8 cellular contexts compared by ENCODE assay signal in genomic region chr1:151611832-151612505, GRCh38.
DNase-seq lines count a peak whose midpoint lies in the region; ATAC-seq lines count a peak whose summit lies in the region.

Gene SNX27 (plus strand): TSS chr1:151612050. CDS start chr1:151612202, 152 bp downstream.

- ATAC-seq in GM19043 (IDR thresholded peaks at IDR 0.05; ENCODE audit: low read depth, unreplicated experiment) (peak; percentile 86), HG03378 (IDR thresholded peaks at IDR 0.05; ENCODE audit: unreplicated experiment) (peak; percentile 85)

- DNase-seq in AG20443 (ENCODE audit: low spot score) = peak; percentile 95
- DNase-seq in NCI-H446 treated with DMSO at 0.1 percent for 48 hours (lab: John Stamatoyannopoulos, UW) = peak; percentile 94
- DNase-seq in activated CD4-positive, CD25-positive, alpha-beta regulatory T cell treated with anti-CD3 and anti-CD28 coated beads, Interleukin-2, amount 50 U/mL, for 16 hours (ENCODE audit: low read depth, low spot score) = peak; percentile 76
- DNase-seq in central memory CD4-positive, alpha-beta T cell = peak; percentile 86
- peak; percentile 93 for DNase-seq in iris pigment epithelial cell (ENCODE audit: low read depth)
- DNase-seq in stimulated activated CD4-positive, alpha-beta T cell treated with anti-CD3 and anti-CD28 coated beads, Interleukin-12 subunit alpha, Interleukin-12 subunit beta, amount 100 ng/mL, for 4 hours = peak; percentile 82

Comparison
In these comparisons a context has a peak if more than half of its experiments do, and no peak if none do; other contexts are left out.
1. Peak in every context shown above with its lines: DNase-seq and ATAC-seq.